In the genomic region with DNA sequence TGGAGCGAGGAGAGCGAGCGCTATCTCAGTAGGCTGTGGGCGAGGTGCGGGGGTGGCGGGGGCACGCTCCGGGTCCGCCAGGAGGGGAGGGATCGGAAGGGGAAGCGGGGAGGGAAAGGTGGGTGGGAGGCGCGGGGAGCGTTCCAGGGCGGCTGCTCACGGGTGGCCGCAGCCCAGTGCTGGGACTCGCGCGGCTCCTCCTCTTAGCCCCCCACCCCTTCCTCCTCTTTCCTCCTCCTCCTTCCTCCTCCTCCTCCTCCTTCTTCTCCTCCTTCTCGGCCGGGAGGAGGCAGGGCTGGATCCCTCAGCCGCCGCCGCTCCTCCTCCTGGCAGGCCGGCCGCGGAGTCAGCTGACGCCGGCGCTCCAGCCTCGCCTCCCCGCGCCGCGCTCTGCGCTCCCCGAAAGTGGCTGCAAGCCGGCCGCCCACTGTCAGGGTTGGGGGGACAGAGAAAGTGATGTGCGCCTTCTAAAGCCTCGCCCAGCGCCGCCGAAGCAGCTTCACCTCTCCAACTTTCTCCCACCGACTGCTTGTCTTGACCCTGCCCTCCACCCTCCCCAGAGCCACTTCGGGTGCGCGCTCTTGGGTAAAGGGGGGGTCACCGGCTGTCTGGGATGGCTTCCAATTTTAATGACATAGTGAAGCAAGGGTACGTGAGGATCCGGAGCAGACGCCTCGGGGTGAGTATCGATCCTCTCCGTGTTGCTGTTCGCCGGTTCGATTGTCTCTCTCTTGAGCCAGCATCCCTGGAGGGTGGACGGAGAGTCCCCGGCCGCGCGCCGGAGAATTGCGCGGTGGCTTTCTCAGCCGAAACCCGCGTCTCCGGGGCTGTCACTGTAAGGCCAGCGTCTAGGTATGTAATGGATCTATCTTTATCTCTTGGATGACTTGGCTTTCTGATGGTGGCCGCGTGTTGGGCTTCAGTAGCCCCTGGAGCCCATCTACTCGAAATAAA, we compare ENCODE assay signal across 8 cellular contexts. TPM values are rescaled to one million over a fixed set of nuclear protein-coding genes. Genes with fewer than 3 reads are reported as not detected.
DNase-seq lines count a peak whose midpoint lies in the region; ATAC-seq lines count a peak whose summit lies in the region.

A gene (plus strand): TSS at position 260 of the 954 bp plus-strand sequence. CDS start 354 bp downstream, at position 614.

- DNase-seq in activated CD8-positive, alpha-beta memory T cell treated with anti-CD3 and anti-CD28 coated beads, Interleukin-2, amount 50 U/mL, for 48 hours, result peak; percentile 50
- no peak for DNase-seq in activated CD8-positive, alpha-beta memory T cell treated with anti-CD3 and anti-CD28 coated beads, Interleukin-2, amount 50 U/mL, for 4 hours
- DNase-seq in fibroblast of gingiva (ENCODE audit: low read depth), result peak; percentile 53
- peak; percentile 46 for DNase-seq in ureter (ENCODE audit: low spot score)
- DNase-seq in NCI-H2227 treated with DMSO at 0.1 percent for 48 hours (lab: John Stamatoyannopoulos, UW), result no peak
- DNase-seq in NCI-H2081 (lab: John Stamatoyannopoulos, UW), result no peak

- H3K4me3 ChIP-seq in mucosa of rectum (ENCODE audit: low read length in 2 of 2), result peak within 1 kb of the TSS; percentile 45 to 61

- no peaks in the 10 kb centered on the region for H3K36me3 ChIP-seq in mucosa of rectum (ENCODE audit: control insufficient read depth in 2 of 2, insufficient read depth in 2 of 2, low read length in 2 of 2)

- peaks cover 6 to 10% of the 10 kb centered on the region in 2 donors for H3K27me3 ChIP-seq in mucosa of rectum (ENCODE audit: control insufficient read depth in 2 of 2, insufficient read depth in 2 of 2, low read length in 2 of 2)

- peak within 1 kb of the TSS; percentile 4 to 12 for H3K9ac ChIP-seq in mucosa of rectum (ENCODE audit: low read depth in 1 of 2, low read length in 2 of 2)

- no peak for ATAC-seq in HG03439 (IDR thresholded peaks at IDR 0.05; ENCODE audit: unreplicated experiment)

- H3K9me3 ChIP-seq in mucosa of rectum (ENCODE audit: control insufficient read depth in 2 of 2, low read length in 2 of 2), result no peaks in the 10 kb centered on the region

- no peak within 1 kb of the TSS for H3K27ac ChIP-seq in mucosa of rectum (ENCODE audit: low read depth in 2 of 2, low read length in 2 of 2)

- peaks cover 0 to 4% of the 10 kb centered on the region in 2 donors for H3K4me1 ChIP-seq in mucosa of rectum (ENCODE audit: control insufficient read depth in 2 of 2, insufficient read depth in 2 of 2, low read length in 2 of 2)

RNA-seq across cellular contexts. Expression of the gene that starts here (rescaled TPM):
- total RNA-seq in ureter, result 3.0 TPM

Comparison
In these comparisons a context has a peak if more than half of its experiments do, and no peak if none do; other contexts are left out.
1. DNase-seq: peak in activated CD8-positive, alpha-beta memory T cell treated with anti-CD3 and anti-CD28 coated beads, Interleukin-2, amount 50 U/mL, for 48 hours (single experiment), fibroblast of gingiva (single experiment) and ureter (single experiment); none in activated CD8-positive, alpha-beta memory T cell treated with anti-CD3 and anti-CD28 coated beads, Interleukin-2, amount 50 U/mL, for 4 hours (single experiment), NCI-H2227 treated with DMSO at 0.1 percent for 48 hours (single experiment) and NCI-H2081 (0 of 2).